ENCODE assay signal across 7 cellular contexts in genomic region chr2:96913398-96914202, GRCh38. TPM values are rescaled to one million over a fixed set of nuclear protein-coding genes. Genes with fewer than 3 reads are reported as not detected.
A peak's percentile ranks its signal among the peaks of the same experiment; 100 is the strongest.
DNase-seq lines count a peak whose midpoint lies in the region; ATAC-seq, FAIRE-seq and TF ChIP-seq lines count a peak whose summit lies in the region.

No MANE protein-coding gene starts in this region.

- no peak overlapping the region for H2AFZ ChIP-seq in HepG2 (ENCODE audit: low read length)

- 32% methylated on average over 19 of the region's 20 CpGs for WGBS in HepG2 (ENCODE audit: low lambda C conversion rate)

- ATAC-seq in HepG2 (peak; percentile 62), HG03045 (IDR thresholded peaks at IDR 0.05; ENCODE audit: unreplicated experiment) (no peak), GM21360 (IDR thresholded peaks at IDR 0.05; ENCODE audit: unreplicated experiment) (no peak)

- H4K20me1 ChIP-seq in HepG2 (ENCODE audit: insufficient read depth, low read length) = no peaks in the 10 kb centered on the region

- intact Hi-C loops in HepG2 (cut with micrococcal nuclease; ENCODE audit: unreplicated experiment) = no loop called here

- no peak overlapping the region for H3K4me3 ChIP-seq in HepG2 (replicated peaks in 1 of 3; ENCODE audit: insufficient read depth in 1 of 3, low read depth in 2 of 3, low read length in 3 of 3)

- no peak overlapping the region for H3K9ac ChIP-seq in HepG2 (ENCODE audit: insufficient read depth, low read depth, low read length)

- H3K79me2 ChIP-seq in HepG2 (ENCODE audit: insufficient read depth, low read length) = no peaks in the 10 kb centered on the region

- POLR2A ChIA-PET in HepG2 (lab: Yijun Ruan, JAX) = no interaction called here

- no peak for TF ChIP-seq POLR2A in HepG2 (IDR thresholded peaks at IDR 0.05; ENCODE audit: insufficient read depth in 1 of 2, low read depth in 2 of 2, low read length in 2 of 2)

- no peaks in the 10 kb centered on the region for H3K36me3 ChIP-seq in HepG2 (replicated peaks in 1 of 2; ENCODE audit: control insufficient read depth in 1 of 2, insufficient read depth in 2 of 2, low read length in 2 of 2)

- TF ChIP-seq CTCF in HepG2 (CRISPR knock-in tag; IDR thresholded peaks at IDR 0.05) = no peak

- H3K27ac ChIP-seq in HepG2 (ENCODE audit: extremely low read length, insufficient read depth, low read length) (no peak overlapping the region), substantia nigra (ENCODE audit: low read depth, low read length, poor library complexity, severe bottlenecking) (peak overlapping the region; percentile 21)

- peak overlapping the region; percentile 30 for H3K4me2 ChIP-seq in HepG2 (ENCODE audit: low read depth, low read length)

- H3K9me3 ChIP-seq in HepG2 (ENCODE audit: low read length) = no peaks in the 10 kb centered on the region

- CTCF ChIA-PET in HepG2 (lab: Yijun Ruan, JAX; ENCODE audit: low intra/inter-chr PET ratio, low total read pairs) = no interaction called here

- TF ChIP-seq EP300 in HepG2 (IDR thresholded peaks at IDR 0.05; ENCODE audit: low read depth in 2 of 2, low read length in 2 of 2) = no peak
- TF ChIP-seq EP300 in HepG2 (CRISPR knock-in tag; IDR thresholded peaks at IDR 0.05; ENCODE audit: borderline replicate concordance) = no peak

- TF ChIP-seq RAD21 in HepG2 (CRISPR knock-in tag; IDR thresholded peaks at IDR 0.05) = no peak

- peaks cover 7 to 72% of the 10 kb centered on the region in 2 experiments for H3K27me3 ChIP-seq in HepG2 (ENCODE audit: control insufficient read depth in 1 of 2, insufficient read depth in 2 of 2, low read length in 2 of 2)

- H3K4me1 ChIP-seq in HepG2 (ENCODE audit: insufficient read depth, low read length) = peaks cover 23% of the 10 kb centered on the region

- in situ Hi-C loops in HepG2 (cut with HindIII; ENCODE audit: extremely low pct_ligation_motif_present, low pct_unique_long_range_greater_than_20kb) = no loop called here

- no TSS peak for BruUV-seq in HepG2 (replicated peaks; lab: Mats Ljungman, UMichigan)

- no peak for FAIRE-seq in HepG2 (lab: Jason Lieb, UNC)
- FAIRE-seq in frontal cortex (lab: Jason Lieb, UNC) = no peak

- DNase-seq in NOMO-1 treated with dmso at 0.1 percent for 144 hours (lab: John Stamatoyannopoulos, UW; ENCODE audit: unreplicated experiment) (peak; percentile 86), activated T-cell treated with anti-CD3 and anti-CD28 coated beads for 1 hour (ENCODE audit: low read depth) (peak; percentile 50), HepG2 (ENCODE audit: low spot score) (peak; percentile 36), substantia nigra (lab: John Stamatoyannopoulos, UW) (peak in 6 of 49 donors; percentile 18 to 39 (median 25)), frontal cortex (ENCODE audit: low spot score in 2 of 2) (no peak)

TF ChIP-seq in HepG2, 621 proteins besides CTCF, POLR2A, EP300 and RAD21 (continues in another document):
- TF ChIP-seq FOXA3 (CRISPR knock-in tag; IDR thresholded peaks at IDR 0.05) (peak; percentile 47; the same call in 1 of the 2 replicates), NFKB2 (CRISPR knock-in tag; IDR thresholded peaks at IDR 0.05; ENCODE audit: borderline replicate concordance) (no peak)
- TF ChIP-seq, protein P1, sequence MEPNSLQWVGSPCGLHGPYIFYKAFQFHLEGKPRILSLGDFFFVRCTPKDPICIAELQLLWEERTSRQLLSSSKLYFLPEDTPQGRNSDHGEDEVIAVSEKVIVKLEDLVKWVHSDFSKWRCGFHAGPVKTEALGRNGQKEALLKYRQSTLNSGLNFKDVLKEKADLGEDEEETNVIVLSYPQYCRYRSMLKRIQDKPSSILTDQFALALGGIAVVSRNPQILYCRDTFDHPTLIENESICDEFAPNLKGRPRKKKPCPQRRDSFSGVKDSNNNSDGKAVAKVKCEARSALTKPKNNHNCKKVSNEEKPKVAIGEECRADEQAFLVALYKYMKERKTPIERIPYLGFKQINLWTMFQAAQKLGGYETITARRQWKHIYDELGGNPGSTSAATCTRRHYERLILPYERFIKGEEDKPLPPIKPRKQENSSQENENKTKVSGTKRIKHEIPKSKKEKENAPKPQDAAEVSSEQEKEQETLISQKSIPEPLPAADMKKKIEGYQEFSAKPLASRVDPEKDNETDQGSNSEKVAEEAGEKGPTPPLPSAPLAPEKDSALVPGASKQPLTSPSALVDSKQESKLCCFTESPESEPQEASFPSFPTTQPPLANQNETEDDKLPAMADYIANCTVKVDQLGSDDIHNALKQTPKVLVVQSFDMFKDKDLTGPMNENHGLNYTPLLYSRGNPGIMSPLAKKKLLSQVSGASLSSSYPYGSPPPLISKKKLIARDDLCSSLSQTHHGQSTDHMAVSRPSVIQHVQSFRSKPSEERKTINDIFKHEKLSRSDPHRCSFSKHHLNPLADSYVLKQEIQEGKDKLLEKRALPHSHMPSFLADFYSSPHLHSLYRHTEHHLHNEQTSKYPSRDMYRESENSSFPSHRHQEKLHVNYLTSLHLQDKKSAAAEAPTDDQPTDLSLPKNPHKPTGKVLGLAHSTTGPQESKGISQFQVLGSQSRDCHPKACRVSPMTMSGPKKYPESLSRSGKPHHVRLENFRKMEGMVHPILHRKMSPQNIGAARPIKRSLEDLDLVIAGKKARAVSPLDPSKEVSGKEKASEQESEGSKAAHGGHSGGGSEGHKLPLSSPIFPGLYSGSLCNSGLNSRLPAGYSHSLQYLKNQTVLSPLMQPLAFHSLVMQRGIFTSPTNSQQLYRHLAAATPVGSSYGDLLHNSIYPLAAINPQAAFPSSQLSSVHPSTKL (CRISPR knock-in tag; IDR thresholded peaks at IDR 0.05) = peak; percentile 51
- TF ChIP-seq, protein P2, sequence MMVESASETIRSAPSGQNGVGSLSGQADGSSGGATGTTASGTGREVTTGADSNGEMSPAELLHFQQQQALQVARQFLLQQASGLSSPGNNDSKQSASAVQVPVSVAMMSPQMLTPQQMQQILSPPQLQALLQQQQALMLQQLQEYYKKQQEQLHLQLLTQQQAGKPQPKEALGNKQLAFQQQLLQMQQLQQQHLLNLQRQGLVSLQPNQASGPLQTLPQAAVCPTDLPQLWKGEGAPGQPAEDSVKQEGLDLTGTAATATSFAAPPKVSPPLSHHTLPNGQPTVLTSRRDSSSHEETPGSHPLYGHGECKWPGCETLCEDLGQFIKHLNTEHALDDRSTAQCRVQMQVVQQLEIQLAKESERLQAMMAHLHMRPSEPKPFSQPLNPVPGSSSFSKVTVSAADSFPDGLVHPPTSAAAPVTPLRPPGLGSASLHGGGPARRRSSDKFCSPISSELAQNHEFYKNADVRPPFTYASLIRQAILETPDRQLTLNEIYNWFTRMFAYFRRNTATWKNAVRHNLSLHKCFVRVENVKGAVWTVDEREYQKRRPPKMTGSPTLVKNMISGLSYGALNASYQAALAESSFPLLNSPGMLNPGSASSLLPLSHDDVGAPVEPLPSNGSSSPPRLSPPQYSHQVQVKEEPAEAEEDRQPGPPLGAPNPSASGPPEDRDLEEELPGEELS (CRISPR knock-in tag; IDR thresholded peaks at IDR 0.05) = peak; percentile 67; the same call in 1 of the 2 replicates

RNA-seq across cellular contexts. Expression of gene SEMA4C, which starts 43.7 kb away (rescaled TPM):
- 11.3 and 25.9 TPM in 2 replicates for total RNA-seq in HepG2 (2016; rRNA removed; fragmentation: Illumina TruSeq; extraction: Trizol)
- total RNA-seq in HepG2 (2016; cell fraction: cytosol; rRNA removed; fragmentation: Illumina TruSeq; extraction: Trizol; ENCODE audit: low read depth) = 3.5 and 4.2 TPM in 2 replicates
- 8.4 and 25.7 TPM in 2 replicates for total RNA-seq in HepG2 (2016; cell fraction: insoluble cytoplasmic fraction; rRNA removed; fragmentation: Illumina TruSeq; extraction: Trizol)
- 10.9 and 11.4 TPM in 2 replicates for total RNA-seq in HepG2 (2016; cell fraction: membrane; rRNA removed; fragmentation: Illumina TruSeq; extraction: Trizol)
- total RNA-seq in HepG2 (2016; cell fraction: nucleus; rRNA removed; fragmentation: Illumina TruSeq; extraction: Trizol) = 22.1 and 28.3 TPM in 2 replicates
- polyA plus RNA-seq in HepG2 (2011; rRNA removed) = 46.6 and 69.2 TPM in 2 replicates
- 33.4 and 47.8 TPM in 2 replicates for polyA plus RNA-seq in HepG2 (2011; cell fraction: cytosol; rRNA removed)
- 135 and 157 TPM in 2 replicates for polyA plus RNA-seq in HepG2 (2011; cell fraction: nucleus; rRNA removed)
- polyA plus RNA-seq in HepG2 (2012) = 27.3 and 39.4 TPM in 2 replicates
- polyA plus RNA-seq in HepG2 (2016; cell fraction: cytosol; fragmentation: Illumina TruSeq; extraction: Trizol; ENCODE audit: low read depth) = 1.0 and 1.2 TPM in 2 replicates
- 6.0 and 8.4 TPM in 2 replicates for polyA plus RNA-seq in HepG2 (2016; cell fraction: insoluble cytoplasmic fraction; fragmentation: Illumina TruSeq; extraction: Trizol; ENCODE audit: low read depth)
- polyA plus RNA-seq in HepG2 (2016; cell fraction: membrane; fragmentation: Illumina TruSeq; extraction: Trizol; ENCODE audit: low read depth) = 3.1 and 3.2 TPM in 2 replicates
- 51.6 and 60.2 TPM in 2 replicates for polyA plus RNA-seq in HepG2 (2016; cell fraction: nucleus; fragmentation: Illumina TruSeq; extraction: Trizol; ENCODE audit: insufficient read depth, low read depth)
- polyA minus RNA-seq in HepG2 (2011; rRNA and poly(A)+ RNA removed; ENCODE audit: low replicate concordance) = 29.1 and 175 TPM in 2 replicates
- 41.8 and 45.0 TPM in 2 replicates for polyA minus RNA-seq in HepG2 (2011; cell fraction: cytosol; rRNA and poly(A)+ RNA removed)
- 25.8 and 31.7 TPM in 2 replicates for polyA minus RNA-seq in HepG2 (2011; cell fraction: nucleus; rRNA and poly(A)+ RNA removed)
- total RNA-seq in frontal cortex = 52.6 TPM

RNA-seq across cellular contexts. Expression of gene ANKRD39, which starts 55.8 kb away (rescaled TPM):
- total RNA-seq in HepG2 (2016; rRNA removed; fragmentation: Illumina TruSeq; extraction: Trizol) = 23.2 and 26.7 TPM in 2 replicates
- 40.7 and 45.8 TPM in 2 replicates for total RNA-seq in HepG2 (2016; cell fraction: cytosol; rRNA removed; fragmentation: Illumina TruSeq; extraction: Trizol; ENCODE audit: low read depth)
- total RNA-seq in HepG2 (2016; cell fraction: insoluble cytoplasmic fraction; rRNA removed; fragmentation: Illumina TruSeq; extraction: Trizol) = 26.3 and 27.1 TPM in 2 replicates
- 37.4 and 41.3 TPM in 2 replicates for total RNA-seq in HepG2 (2016; cell fraction: membrane; rRNA removed; fragmentation: Illumina TruSeq; extraction: Trizol)
- 10.3 and 11.7 TPM in 2 replicates for total RNA-seq in HepG2 (2016; cell fraction: nucleus; rRNA removed; fragmentation: Illumina TruSeq; extraction: Trizol)
- polyA plus RNA-seq in HepG2 (2011; rRNA removed) = 24.8 and 27.8 TPM in 2 replicates
- polyA plus RNA-seq in HepG2 (2011; cell fraction: cytosol; rRNA removed) = 18.3 and 31.5 TPM in 2 replicates
- 24.2 and 29.2 TPM in 2 replicates for polyA plus RNA-seq in HepG2 (2011; cell fraction: nucleus; rRNA removed)
- polyA plus RNA-seq in HepG2 (2012) = 14.6 and 20.3 TPM in 2 replicates
- polyA plus RNA-seq in HepG2 (2016; cell fraction: cytosol; fragmentation: Illumina TruSeq; extraction: Trizol; ENCODE audit: low read depth) = 55.3 and 63.9 TPM in 2 replicates
- 33.9 and 35.0 TPM in 2 replicates for polyA plus RNA-seq in HepG2 (2016; cell fraction: insoluble cytoplasmic fraction; fragmentation: Illumina TruSeq; extraction: Trizol; ENCODE audit: low read depth)
- 40.8 and 47.0 TPM in 2 replicates for polyA plus RNA-seq in HepG2 (2016; cell fraction: membrane; fragmentation: Illumina TruSeq; extraction: Trizol; ENCODE audit: low read depth)
- polyA plus RNA-seq in HepG2 (2016; cell fraction: nucleus; fragmentation: Illumina TruSeq; extraction: Trizol; ENCODE audit: insufficient read depth, low read depth) = 23.0 and 24.9 TPM in 2 replicates
- 10.9 and 17.9 TPM in 2 replicates for polyA minus RNA-seq in HepG2 (2011; rRNA and poly(A)+ RNA removed; ENCODE audit: low replicate concordance)
- 4.6 and 5.6 TPM in 2 replicates for polyA minus RNA-seq in HepG2 (2011; cell fraction: cytosol; rRNA and poly(A)+ RNA removed)
- polyA minus RNA-seq in HepG2 (2011; cell fraction: nucleus; rRNA and poly(A)+ RNA removed) = 8.2 and 14.2 TPM in 2 replicates
- total RNA-seq in frontal cortex = 5.7 TPM

Comparison
In these comparisons a context has a peak if more than half of its experiments do, and no peak if none do; other contexts are left out.
1. DNase-seq: peak in NOMO-1 treated with dmso at 0.1 percent for 144 hours (single experiment), activated T-cell treated with anti-CD3 and anti-CD28 coated beads for 1 hour (single experiment) and HepG2 (single experiment); none in frontal cortex (0 of 2).